ENCODE assay signal across 10 cellular contexts in genomic region chr6:118252474-118252873, GRCh38.
DNase-seq lines count a peak whose midpoint lies in the region; ATAC-seq and TF ChIP-seq lines count a peak whose summit lies in the region.
"Had no signal": no experiment of that assay in that cellular context is flagged by ENCODE, and none has a peak within 500 bp of the region (broad histone marks: within the 10 kb centered on the region; RNA-seq: fewer than 3 reads in every experiment).

No MANE protein-coding gene starts in this region.

- H3K27me3 ChIP-seq in SK-N-SH (ENCODE audit: insufficient read depth) (no peaks in the 10 kb centered on the region), fibroblast of lung (ENCODE audit: control insufficient read depth, insufficient read depth, low read length) (no peaks in the 10 kb centered on the region), psoas muscle (ENCODE audit: insufficient read depth in 3 of 3, low read length in 2 of 3) (peaks cover 0 to 4% (median 0%) of the 10 kb centered on the region in 3 donors)

- POLR2A ChIA-PET in SK-N-SH (lab: Yijun Ruan, JAX): no interaction called here

- 75% methylated on average over 1 of the region's 1 CpG for WGBS in SK-N-SH (ENCODE audit: low lambda C conversion rate)
- 96 to 100% (median 97%) methylated on average over 1 of the region's 1 CpG for WGBS in psoas muscle, 3 donors

- CTCF ChIA-PET in SK-N-SH (lab: Yijun Ruan, JAX): interaction anchor here (0.8 to 0.9 kb wide), 2 partner anchors 9 to 12 kb away, joined by 3 read pairs; no protein-coding TSS in a partner anchor

- H3K9me3 ChIP-seq in SK-N-SH: no peaks in the 10 kb centered on the region
- H3K9me3 ChIP-seq in fibroblast of lung (ENCODE audit: control insufficient read depth, insufficient read depth, low read depth, low read length): no peaks in the 10 kb centered on the region
- no peaks in the 10 kb centered on the region for H3K9me3 ChIP-seq in psoas muscle
- H3K9me3 ChIP-seq: A549 had no signal

- no peaks in the 10 kb centered on the region for H4K20me1 ChIP-seq in SK-N-SH (ENCODE audit: insufficient read depth)
- no peaks in the 10 kb centered on the region for H4K20me1 ChIP-seq in fibroblast of lung (ENCODE audit: control insufficient read depth, extremely low read depth, insufficient read depth, low read length)

- DNase-seq in SK-N-SH: no peak
- peak; percentile 8 for DNase-seq in H4 (ENCODE audit: low spot score)
- peak; percentile 52 for DNase-seq in KBM-7
- no peak for DNase-seq in fibroblast of lung (ENCODE audit: low read depth in 2 of 2)
- DNase-seq in psoas muscle: no peak
- no peak for DNase-seq in ureter (ENCODE audit: low spot score)
- DNase-seq: NCI-H2107 had no signal

- H3K4me2 ChIP-seq in SK-N-SH (no peak overlapping the region), fibroblast of lung (ENCODE audit: extremely low read depth, insufficient read depth, low read length) (peak overlapping the region; percentile 2)
- H3K4me2 ChIP-seq: A549 had no signal

- H3K9me2 ChIP-seq in SK-N-SH: no peaks in the 10 kb centered on the region

- no peak for TF ChIP-seq EP300 in SK-N-SH (IDR thresholded peaks at IDR 0.05; ENCODE audit: borderline replicate concordance in 1 of 2, low read depth in 1 of 2, low read length in 1 of 2)

- no peak for TF ChIP-seq RAD21 in SK-N-SH (IDR thresholded peaks at IDR 0.05; ENCODE audit: low read length)

- H3K36me3 ChIP-seq in SK-N-SH (replicated peaks in 1 of 2; ENCODE audit: control insufficient read depth in 1 of 2, insufficient read depth in 2 of 2, low read length in 1 of 2) (no peaks in the 10 kb centered on the region), fibroblast of lung (ENCODE audit: control insufficient read depth, insufficient read depth, low read length) (no peaks in the 10 kb centered on the region), psoas muscle (ENCODE audit: insufficient read depth in 1 of 2, low read depth in 1 of 2) (no peaks in the 10 kb centered on the region)

- H3F3A ChIP-seq in SK-N-SH (replicated peaks; ENCODE audit: insufficient read depth): no peaks in the 10 kb centered on the region

- in situ Hi-C loops in KBM-7 (cut with MboI; ENCODE audit: low pct_unique_long_range_greater_than_20kb, low sequenced_read_pairs): no loop called here

- intact Hi-C loops in psoas muscle (cut with DNase I): no loop called here

- no peaks in the 10 kb centered on the region for H3K79me2 ChIP-seq in SK-N-SH (ENCODE audit: insufficient read depth)
- no peaks in the 10 kb centered on the region for H3K79me2 ChIP-seq in fibroblast of lung (ENCODE audit: control insufficient read depth, insufficient read depth, low read length)

- no peak for ATAC-seq in SK-N-SH treated with all-trans-retinoic acid at 6 μM for 48 hours
- ATAC-seq in psoas muscle: no peak
- ATAC-seq in GM19452 (IDR thresholded peaks at IDR 0.05; ENCODE audit: unreplicated experiment): no peak
- ATAC-seq: A549 had no signal

- H3K4me1 ChIP-seq in SK-N-SH (ENCODE audit: control insufficient read depth in 1 of 2, insufficient read depth in 2 of 2, low read depth in 1 of 2, low read length in 1 of 2): no peaks in the 10 kb centered on the region; a peak in 1 of 4 replicates
- H3K4me1 ChIP-seq in fibroblast of lung (ENCODE audit: control insufficient read depth, extremely low read depth, insufficient read depth, low read length): no peaks in the 10 kb centered on the region
- no peaks in the 10 kb centered on the region for H3K4me1 ChIP-seq in psoas muscle
- H3K4me1 ChIP-seq: A549 had no signal

- H3K27ac ChIP-seq in SK-N-SH (ENCODE audit: low read depth in 2 of 2, low read length in 1 of 2) (no peak overlapping the region), fibroblast of lung (ENCODE audit: insufficient read depth, low read length) (no peak overlapping the region), psoas muscle (no peak overlapping the region)
- H3K27ac ChIP-seq: A549 had no signal

- H2AFZ ChIP-seq in SK-N-SH (ENCODE audit: low read depth) (no peak overlapping the region), fibroblast of lung (ENCODE audit: low read length) (no peak overlapping the region)

- H3K9ac ChIP-seq in SK-N-SH: no peak overlapping the region
- H3K9ac ChIP-seq in fibroblast of lung (ENCODE audit: insufficient read depth, low read length): no peak overlapping the region

- TF ChIP-seq CTCF in SK-N-SH (IDR thresholded peaks at IDR 0.05) (0 out of 2 replicates have a peak, but pooled peaks have one; percentile 14), fibroblast of lung (conservative IDR thresholded peaks at IDR 0.05 in 1 of 2, IDR thresholded peaks at IDR 0.05 in 1 of 2; ENCODE audit: low read depth in 1 of 2, low read length in 2 of 2) (no peak), psoas muscle (IDR thresholded peaks at IDR 0.05) (no peak)

- H3K4me3 ChIP-seq in SK-N-SH (ENCODE audit: low read depth in 2 of 2, low read length in 1 of 2) (no peak overlapping the region), fibroblast of lung (replicated peaks in 1 of 4; ENCODE audit: control extremely low read depth in 1 of 4, insufficient read depth in 1 of 4, low read depth in 3 of 4, low read length in 4 of 4) (no peak overlapping the region), psoas muscle (no peak overlapping the region)
- H3K4me3 ChIP-seq: A549 had no signal

TF ChIP-seq in SK-N-SH, 30 proteins besides CTCF, POLR2A, EP300 and RAD21 (continues in another document):
- TF ChIP-seq TAF1 (IDR thresholded peaks at IDR 0.05; ENCODE audit: borderline replicate concordance, low read depth, low read length): no peak
- no peak for TF ChIP-seq RCOR1 (IDR thresholded peaks at IDR 0.05; ENCODE audit: low read length)
- no peak for TF ChIP-seq FOSL2 (IDR thresholded peaks at IDR 0.05; ENCODE audit: borderline replicate concordance, low read depth)
- TF ChIP-seq, protein P1, sequence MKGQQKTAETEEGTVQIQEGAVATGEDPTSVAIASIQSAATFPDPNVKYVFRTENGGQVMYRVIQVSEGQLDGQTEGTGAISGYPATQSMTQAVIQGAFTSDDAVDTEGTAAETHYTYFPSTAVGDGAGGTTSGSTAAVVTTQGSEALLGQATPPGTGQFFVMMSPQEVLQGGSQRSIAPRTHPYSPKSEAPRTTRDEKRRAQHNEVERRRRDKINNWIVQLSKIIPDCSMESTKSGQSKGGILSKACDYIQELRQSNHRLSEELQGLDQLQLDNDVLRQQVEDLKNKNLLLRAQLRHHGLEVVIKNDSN (IDR thresholded peaks at IDR 0.05; ENCODE audit: borderline replicate concordance, low read depth): no peak
- no peak for TF ChIP-seq CHD2 (IDR thresholded peaks at IDR 0.05; ENCODE audit: low read length, partially characterized antibody)

TF ChIP-seq in SK-N-SH treated with all-trans-retinoic acid at 6 μM for 48 hours, 23 proteins besides CTCF, POLR2A, EP300 and RAD21:
- TF ChIP-seq, protein P2, sequence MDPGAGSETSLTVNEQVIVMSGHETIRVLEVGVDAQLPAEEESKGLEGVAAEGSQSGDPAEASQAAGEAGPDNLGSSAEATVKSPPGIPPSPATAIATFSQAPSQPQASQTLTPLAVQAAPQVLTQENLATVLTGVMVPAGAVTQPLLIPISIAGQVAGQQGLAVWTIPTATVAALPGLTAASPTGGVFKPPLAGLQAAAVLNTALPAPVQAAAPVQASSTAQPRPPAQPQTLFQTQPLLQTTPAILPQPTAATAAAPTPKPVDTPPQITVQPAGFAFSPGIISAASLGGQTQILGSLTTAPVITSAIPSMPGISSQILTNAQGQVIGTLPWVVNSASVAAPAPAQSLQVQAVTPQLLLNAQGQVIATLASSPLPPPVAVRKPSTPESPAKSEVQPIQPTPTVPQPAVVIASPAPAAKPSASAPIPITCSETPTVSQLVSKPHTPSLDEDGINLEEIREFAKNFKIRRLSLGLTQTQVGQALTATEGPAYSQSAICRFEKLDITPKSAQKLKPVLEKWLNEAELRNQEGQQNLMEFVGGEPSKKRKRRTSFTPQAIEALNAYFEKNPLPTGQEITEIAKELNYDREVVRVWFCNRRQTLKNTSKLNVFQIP (CRISPR knock-in tag; IDR thresholded peaks at IDR 0.05; ENCODE audit: borderline replicate concordance, low read depth): no peak
- TF ChIP-seq PPARA (CRISPR knock-in tag; IDR thresholded peaks at IDR 0.05; ENCODE audit: borderline replicate concordance): no peak
- TF ChIP-seq TOX (CRISPR knock-in tag; IDR thresholded peaks at IDR 0.05; ENCODE audit: borderline replicate concordance): no peak
- no peak for TF ChIP-seq ARNTL (CRISPR knock-in tag; IDR thresholded peaks at IDR 0.05; ENCODE audit: borderline replicate concordance, low read depth)

Comparison
In these comparisons a context has a peak if more than half of its experiments do, and no peak if none do; other contexts are left out.
1. DNase-seq: peak in H4 (single experiment) and KBM-7 (single experiment); none in SK-N-SH (single experiment), fibroblast of lung (0 of 2), psoas muscle (0 of 2) and ureter (single experiment).